Comparison of ENCODE assay signal across 6 cellular contexts in the genomic region with DNA sequence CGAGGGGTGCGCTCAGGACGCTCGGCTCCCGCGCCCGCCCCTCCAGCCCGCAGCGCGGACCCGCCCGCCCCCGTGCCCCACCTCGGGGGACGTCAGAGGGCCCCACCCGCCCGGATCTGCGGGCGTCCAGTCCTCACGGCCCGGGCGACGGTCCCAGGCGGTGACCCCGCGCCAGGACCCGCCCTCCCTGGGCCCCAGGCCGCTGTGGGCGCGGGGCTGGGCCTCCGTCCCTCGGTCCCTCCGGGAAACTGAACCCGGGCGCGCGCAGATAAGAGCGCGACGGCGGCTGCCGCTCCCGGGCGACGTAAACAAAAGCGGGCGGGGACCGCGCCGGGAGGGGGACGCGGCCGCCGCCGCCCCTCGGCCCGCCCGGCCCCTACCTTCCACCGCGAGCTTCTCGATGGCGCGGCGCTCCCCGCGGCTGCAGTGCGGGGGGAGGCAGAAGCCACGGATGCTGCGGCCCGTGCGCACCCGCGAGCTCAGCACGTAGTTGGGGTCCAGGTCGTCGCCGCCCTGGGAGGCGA. TPM values are rescaled to one million over a fixed set of nuclear protein-coding genes. Genes with fewer than 3 reads are reported as not detected.
A peak's percentile ranks its signal among the peaks of the same experiment; 100 is the strongest.
DNase-seq lines count a peak whose midpoint lies in the region; ATAC-seq and TF ChIP-seq lines count a peak whose summit lies in the region.

No MANE protein-coding gene starts in this region.

- H3K27ac ChIP-seq in RWPE1 (peak overlapping the region; percentile 100), left lung (peak overlapping the region; percentile 29 to 33)

- DNase-seq in D341Med (ENCODE audit: low spot score) (peak; percentile 67), RWPE1 (ENCODE audit: low spot score) (no peak), left lung (no peak), KG1 (lab: John Stamatoyannopoulos, UW) (no peak), mesenteric fat pad (ENCODE audit: low spot score) (no peak), pons (ENCODE audit: low spot score) (no peak)

- TF ChIP-seq CTCF in RWPE1 (conservative IDR thresholded peaks at IDR 0.05; ENCODE audit: low read depth) (no peak), left lung (IDR thresholded peaks at IDR 0.05) (no peak)

- POLR2A ChIA-PET in RWPE1 (lab: Yijun Ruan, JAX; ENCODE audit: low non-redundant PET): interaction anchor here (0.6 to 2.0 kb wide), 2 partner anchors 19 to 21 kb away, joined by 3 to 4 read pairs; no protein-coding TSS in a partner anchor

- H3K27me3 ChIP-seq in left lung: peaks cover 8 to 48% of the 10 kb centered on the region in 2 donors

- H3K36me3 ChIP-seq in left lung: no peaks in the 10 kb centered on the region

- intact Hi-C loops in left lung (cut with DNase I): no loop called here

- no peaks in the 10 kb centered on the region for H3K9me3 ChIP-seq in left lung

- peak overlapping the region; percentile 47 to 57 for H3K4me3 ChIP-seq in left lung

- peak; percentile 56 for ATAC-seq in left lung

- H3K4me1 ChIP-seq in left lung: peaks cover 29 to 57% of the 10 kb centered on the region in 2 donors

- CTCF ChIA-PET in RWPE1 (lab: Yijun Ruan, JAX): interaction anchor here (0.6 to 6.2 kb wide), 6 partner anchors 9 to 31 kb away, joined by 3 to 57 read pairs (median 4); no protein-coding TSS in a partner anchor

RNA-seq across cellular contexts. Expression of a gene that starts 1.1 kb away (rescaled TPM):
- 100 to 1,000 TPM; 129 to 272 TPM for total RNA-seq in left lung
- 90.1 TPM for total RNA-seq in mesenteric fat pad

RNA-seq across cellular contexts. Expression of a gene that starts 7.5 kb away (rescaled TPM):
- total RNA-seq in left lung: 10 to 100 TPM in 1 of 2 donors, 1 to 10 TPM in 1; 8.6 to 12.6 TPM
- total RNA-seq in mesenteric fat pad: 13.8 TPM

RNA-seq across cellular contexts. Expression of a gene that starts 41.0 kb away (rescaled TPM):
- total RNA-seq in left lung: 10 to 100 TPM; 22.7 to 26.3 TPM
- 55.1 TPM for total RNA-seq in mesenteric fat pad

RNA-seq across cellular contexts. Expression of a gene that starts 41.3 kb away (rescaled TPM):
- total RNA-seq in left lung (10 to 100 TPM; 35.1 to 35.6 TPM), mesenteric fat pad (45.8 TPM)
